In genomic region chr22:45923812-45924211, GRCh38 we compare ENCODE assay signal across 17 cellular contexts. TPM values are rescaled to one million over a fixed set of nuclear protein-coding genes. Genes with fewer than 3 reads are reported as not detected.
"Had no signal": no experiment of that assay in that cellular context is flagged by ENCODE, and none has a peak within 500 bp of the region (broad histone marks: within the 10 kb centered on the region; RNA-seq: fewer than 3 reads in every experiment).

No MANE protein-coding gene starts in this region.

- H3K27me3 Mint-ChIP-seq: activated B cell treated with CpG ODN at 0.5 μM for 24 hours had no signal

- H3K27ac ChIP-seq: transverse colon had no signal

- H3K36me3 Mint-ChIP-seq: activated naive CD4-positive, alpha-beta T cell treated with anti-CD3 and anti-CD28 coated beads, Interleukin-2, amount 50 U/mL, for 72 hours had no signal

- DNase-seq: activated B cell treated with CpG ODN at 0.5 μM for 24 hours; activated CD4-positive, alpha-beta T cell treated with anti-CD3 and anti-CD28 coated beads for 48 hours; activated CD8-positive, alpha-beta memory T cell treated with anti-CD3 and anti-CD28 coated beads, Interleukin-2, amount 50 U/mL, for 48 hours; activated CD8-positive, alpha-beta T cell treated with anti-CD3 and anti-CD28 coated beads, Interleukin-2, amount 10 ng/mL, durations not matched to agents 7 days and 5 days; activated gamma-delta T cell; activated T-cell treated with anti-CD3 and anti-CD28 coated beads, Interleukin-2, amount 50 U/mL, for 72 hours; caudate nucleus; left ventricle myocardium superior; stimulated activated CD4-positive, alpha-beta T cell treated with anti-CD3 and anti-CD28 coated beads, Interleukin-2, amount 100 ng/mL, for 48 hours; stimulated activated naive CD4-positive, alpha-beta T cell; transverse colon had no signal

- ATAC-seq: activated CD8-positive, alpha-beta T cell treated with anti-CD3 and anti-CD28 coated beads, Interleukin-2, amount 10 ng/mL, durations not matched to agents 7 days and 5 days; activated naive CD4-positive, alpha-beta T cell treated with anti-CD3 and anti-CD28 coated beads, Interleukin-2, amount 50 U/mL, for 72 hours; activated T-cell treated with anti-CD3 and anti-CD28 coated beads, Interleukin-2, amount 50 U/mL, for 72 hours; esophagus mucosa; left ventricle myocardium superior had no signal

- H3K9me3 ChIP-seq: transverse colon had no signal

- H3K4me1 ChIP-seq: transverse colon had no signal

- H3K4me3 ChIP-seq: transverse colon had no signal

- H3K4me3 Mint-ChIP-seq: activated B cell treated with CpG ODN at 0.5 μM for 24 hours; activated CD8-positive, alpha-beta T cell treated with anti-CD3 and anti-CD28 coated beads, Interleukin-2, amount 10 ng/mL, durations not matched to agents 7 days and 5 days; activated T-cell treated with anti-CD3 and anti-CD28 coated beads, Interleukin-2, amount 50 U/mL, for 72 hours had no signal

- H3K27ac Mint-ChIP-seq: activated B cell treated with CpG ODN at 0.5 μM for 24 hours; activated CD8-positive, alpha-beta T cell treated with anti-CD3 and anti-CD28 coated beads, Interleukin-2, amount 10 ng/mL, durations not matched to agents 7 days and 5 days; activated naive CD4-positive, alpha-beta T cell treated with anti-CD3 and anti-CD28 coated beads, Interleukin-2, amount 50 U/mL, for 72 hours; activated T-cell treated with anti-CD3 and anti-CD28 coated beads, Interleukin-2, amount 50 U/mL, for 72 hours had no signal

- H3K9me3 Mint-ChIP-seq: activated B cell treated with CpG ODN at 0.5 μM for 24 hours; activated naive CD4-positive, alpha-beta T cell treated with anti-CD3 and anti-CD28 coated beads, Interleukin-2, amount 50 U/mL, for 72 hours; activated T-cell treated with anti-CD3 and anti-CD28 coated beads, Interleukin-2, amount 50 U/mL, for 72 hours had no signal

- H3K4me1 Mint-ChIP-seq: activated B cell treated with CpG ODN at 0.5 μM for 24 hours had no signal

- H3K36me3 ChIP-seq: transverse colon had no signal

RNA-seq across cellular contexts. Expression of gene WNT7B, which starts 53.1 kb away (rescaled TPM):
- total RNA-seq: activated B cell treated with CpG ODN at 0.5 μM for 24 hours; activated CD8-positive, alpha-beta T cell treated with anti-CD3 and anti-CD28 coated beads, Interleukin-2, amount 10 ng/mL, durations not matched to agents 7 days and 5 days; activated T-cell treated with anti-CD3 and anti-CD28 coated beads, Interleukin-2, amount 50 U/mL, for 72 hours; left ventricle myocardium superior; myocyte; skeletal muscle tissue; subcutaneous adipose tissue; T-helper 2 cell treated with Interferon-gamma antibody and Interleukin-4, amounts not matched to agents 100 ng/mL and 5 ng/mL, for 36 hours; transverse colon had no signal
